Comparison of ENCODE assay signal across 22 cellular contexts in the genomic region with DNA sequence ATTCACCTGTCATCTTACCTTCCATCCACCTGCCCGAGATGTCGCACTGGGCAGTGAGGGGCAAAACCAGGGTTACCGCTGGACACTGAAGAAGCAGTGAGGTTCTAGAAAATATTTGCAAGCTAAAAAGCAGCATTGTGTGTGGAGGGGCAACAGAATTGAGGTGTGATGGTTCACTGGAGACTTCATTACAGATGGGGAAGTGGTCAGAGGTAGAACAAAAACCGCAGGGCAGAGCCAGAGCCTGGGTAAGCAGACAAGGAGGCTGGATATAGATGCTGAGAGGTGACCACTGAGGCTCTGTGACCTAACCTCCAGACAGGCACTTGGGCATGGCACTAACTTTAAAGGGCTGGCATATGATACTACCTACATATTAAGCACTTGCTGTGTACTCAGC.
"Had no signal": no experiment of that assay in that cellular context is flagged by ENCODE, and none has a peak within 500 bp of the region (broad histone marks: within the 10 kb centered on the region; RNA-seq: fewer than 3 reads in every experiment).

No MANE protein-coding gene starts in this region.

- ATAC-seq: activated T-cell treated with anti-CD3 and anti-CD28 coated beads, Interleukin-2, amount 50 U/mL, for 72 hours; PC-3; WTC11 had no signal

- H3K27ac ChIP-seq: brain microvascular endothelial cell, cardiac muscle cell had no signal

- DNase-seq: activated CD4-positive, alpha-beta memory T cell treated with anti-CD3 and anti-CD28 coated beads for 36 hours; activated CD4-positive, alpha-beta T cell treated with anti-CD3 and anti-CD28 coated beads for 48 hours; activated CD4-positive, CD25-positive, alpha-beta regulatory T cell treated with anti-CD3 and anti-CD28 coated beads, Interleukin-2, amount 50 U/mL, for 72 hours; activated gamma-delta T cell treated with Interleukin-2 at 50 U/mL for 16 hours; activated naive CD4-positive, alpha-beta T cell treated with anti-CD3 and anti-CD28 coated beads, Interleukin-2, amount 10 ng/mL, durations not matched to agents 7 days and 5 days; activated naive CD8-positive, alpha-beta T cell treated with anti-CD3 and anti-CD28 coated beads for 36 hours; activated T-cell treated with anti-CD3 and anti-CD28 coated beads, Interleukin-2, amount 50 U/mL, for 72 hours; brain microvascular endothelial cell; MM.1S; NCI-H1105; NCI-H1436; NCI-H1694 treated with DMSO at 0.1 percent for 48 hours; NCI-H2029 treated with DMSO at 0.1 percent for 48 hours; NCI-H510A treated with DMSO at 0.1 percent for 48 hours; NCI-H69; NK-92 treated with Interleukin-12 subunit alpha and Interleukin-12 subunit beta, amount 100 ng/mL, for 24 hours; PC-3; SHP77 treated with DMSO at 0.1 percent for 48 hours had no signal

- H3K36me3 Mint-ChIP-seq: activated CD4-positive, alpha-beta memory T cell treated with anti-CD3 and anti-CD28 coated beads for 36 hours; activated naive CD4-positive, alpha-beta T cell treated with anti-CD3 and anti-CD28 coated beads, Interleukin-2, amount 10 ng/mL, durations not matched to agents 7 days and 5 days; activated naive CD8-positive, alpha-beta T cell treated with anti-CD3 and anti-CD28 coated beads for 36 hours had no signal

- H3K36me3 ChIP-seq: brain microvascular endothelial cell, cardiac muscle cell had no signal

- H3K9me3 Mint-ChIP-seq: T-helper 1 cell treated with Interleukin-12 subunit alpha and Interleukin-12 subunit beta and Interleukin-4 antibody, amounts not matched to agents 30 μg/mL and 1 μg/mL, for 36 hours had no signal

- H3K4me3 Mint-ChIP-seq: activated CD4-positive, alpha-beta memory T cell treated with anti-CD3 and anti-CD28 coated beads for 36 hours; activated naive CD4-positive, alpha-beta T cell treated with anti-CD3 and anti-CD28 coated beads, Interleukin-2, amount 10 ng/mL, durations not matched to agents 7 days and 5 days; activated naive CD8-positive, alpha-beta T cell treated with anti-CD3 and anti-CD28 coated beads for 36 hours; T-helper 1 cell treated with Interleukin-12 subunit alpha and Interleukin-12 subunit beta and Interleukin-4 antibody, amounts not matched to agents 30 μg/mL and 1 μg/mL, for 36 hours; WTC11 had no signal

- H3K4me1 Mint-ChIP-seq: activated naive CD4-positive, alpha-beta T cell treated with anti-CD3 and anti-CD28 coated beads, Interleukin-2, amount 10 ng/mL, durations not matched to agents 7 days and 5 days; WTC11 had no signal

- H3K27ac Mint-ChIP-seq: activated CD4-positive, alpha-beta memory T cell treated with anti-CD3 and anti-CD28 coated beads for 36 hours; activated naive CD4-positive, alpha-beta T cell treated with anti-CD3 and anti-CD28 coated beads, Interleukin-2, amount 10 ng/mL, durations not matched to agents 7 days and 5 days; activated naive CD8-positive, alpha-beta T cell treated with anti-CD3 and anti-CD28 coated beads for 36 hours; activated T-cell treated with anti-CD3 and anti-CD28 coated beads, Interleukin-2, amount 50 U/mL, for 72 hours; activated T-helper 2 cell treated with anti-CD3 and anti-CD28 coated beads, Interferon-gamma antibody, Interleukin-2, Interleukin-4, amounts not matched to agents 10 μg/mL and 5 μg/mL and 100 μg/mL, durations not matched to agents 14 hours and 24 hours and 36 hours; T-helper 1 cell treated with Interleukin-12 subunit alpha and Interleukin-12 subunit beta and Interleukin-4 antibody, amounts not matched to agents 30 μg/mL and 1 μg/mL, for 36 hours; WTC11 had no signal

- H3K27me3 Mint-ChIP-seq: activated naive CD4-positive, alpha-beta T cell treated with anti-CD3 and anti-CD28 coated beads, Interleukin-2, amount 10 ng/mL, durations not matched to agents 7 days and 5 days had no signal

- H3K4me3 ChIP-seq: cardiac muscle cell had no signal

- H3K27me3 ChIP-seq: brain microvascular endothelial cell, cardiac muscle cell had no signal
